In the genomic region with DNA sequence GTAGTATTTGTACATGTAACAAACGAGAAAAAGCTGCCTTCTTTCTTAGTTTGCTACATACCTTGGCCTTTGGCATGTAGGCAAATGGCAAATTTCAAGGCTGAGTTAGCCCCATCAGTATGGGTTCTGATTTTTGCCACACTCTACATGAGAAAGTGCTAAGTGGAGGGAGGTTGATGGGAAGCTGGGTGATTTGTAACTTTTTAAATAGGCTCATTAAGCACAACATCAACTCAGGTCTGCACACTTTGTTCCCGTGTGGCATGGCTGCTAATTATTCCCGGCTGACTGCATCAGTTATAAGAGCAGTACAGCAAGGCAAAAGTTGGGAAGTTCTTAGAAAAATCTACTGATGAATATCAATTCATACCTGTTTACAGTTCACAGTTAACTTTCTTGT, we compare ENCODE assay signal across 3 cellular contexts.
"Had no signal": no experiment of that assay in that cellular context is flagged by ENCODE, and none has a peak within 500 bp of the region (broad histone marks: within the 10 kb centered on the region; RNA-seq: fewer than 3 reads in every experiment).

No MANE protein-coding gene starts in this region.

- DNase-seq: GDM1, GF-D8 had no signal

- H3K4me3 ChIP-seq: GM12878 had no signal
